In the genomic region with DNA sequence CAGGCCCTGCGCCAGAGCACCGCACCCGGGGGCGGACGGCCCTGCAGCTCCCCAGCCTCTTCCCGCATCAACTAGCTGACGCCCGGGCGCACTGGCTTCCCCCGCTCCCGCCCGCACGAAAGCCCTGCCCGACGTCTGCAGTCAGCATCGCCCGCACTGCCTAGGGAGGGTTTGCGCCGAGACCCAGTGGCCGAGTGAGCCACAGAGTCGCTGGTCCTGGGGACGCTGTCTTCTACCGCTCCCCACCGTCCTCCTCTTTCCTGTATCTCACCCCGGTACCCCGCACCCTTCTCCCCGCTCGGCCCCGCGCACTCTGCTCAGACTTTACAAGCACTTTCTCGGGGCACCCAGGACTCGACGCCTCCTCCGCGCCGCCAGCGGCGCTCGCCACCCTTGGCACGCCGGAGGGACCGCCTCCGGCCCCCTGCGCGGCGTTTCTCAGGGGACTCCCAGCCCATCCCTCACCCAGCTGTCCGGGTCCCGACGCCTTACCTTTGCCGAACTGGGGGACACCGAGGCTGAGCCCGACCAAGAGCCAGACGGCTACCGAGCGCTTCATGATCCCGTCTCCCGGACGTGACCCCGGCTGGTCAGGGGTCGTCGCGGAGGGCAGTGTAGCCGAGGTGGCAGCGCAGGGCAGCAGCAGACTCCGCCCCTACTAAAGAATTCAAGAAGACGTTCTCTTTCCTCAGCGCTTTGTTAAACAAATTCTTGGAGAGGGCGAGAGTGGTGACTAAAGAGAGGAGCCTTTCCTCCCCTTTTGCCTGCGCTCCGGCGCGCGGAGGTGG, we compare ENCODE assay signal across 10 cellular contexts. TPM values are rescaled to one million over a fixed set of nuclear protein-coding genes. Genes with fewer than 3 reads are reported as not detected.
DNase-seq lines count a peak whose midpoint lies in the region; ATAC-seq and TF ChIP-seq lines count a peak whose summit lies in the region.
"Had no signal": no experiment of that assay in that cellular context is flagged by ENCODE, and none has a peak within 500 bp of the region (broad histone marks: within the 10 kb centered on the region; RNA-seq: fewer than 3 reads in every experiment).

No MANE protein-coding gene starts in this region.

- intact Hi-C loops in body of pancreas (cut with DNase I): no loop called here

- H3K4me3 ChIP-seq in body of pancreas: no peak overlapping the region
- peak overlapping the region; percentile 74 for H3K4me3 ChIP-seq in iPS-15b (ENCODE audit: low read depth, low read length)
- H3K4me3 ChIP-seq in skeletal muscle cell (ENCODE audit: low read depth, low read length): peak overlapping the region; percentile 65

- H3K27me3 ChIP-seq in body of pancreas (peaks cover 0 to 10% of the 10 kb centered on the region in 2 donors), iPS-15b (ENCODE audit: control insufficient read depth, insufficient read depth, low read length) (no peaks in the 10 kb centered on the region)

- CTCF ChIA-PET in T-cell (lab: Charles Lee): no interaction called here

- no peaks in the 10 kb centered on the region for H3K9me3 Mint-ChIP-seq in T-cell
- H3K9me3 Mint-ChIP-seq: T-helper 1 cell treated with Interleukin-12 subunit alpha and Interleukin-12 subunit beta and Interleukin-4 antibody, amounts not matched to agents 30 μg/mL and 1 μg/mL, for 36 hours had no signal

- peaks cover 0 to 4% (median 0%) of the 10 kb centered on the region in 3 donors for H3K4me1 Mint-ChIP-seq in T-cell

- peaks cover 40 to 41% of the 10 kb centered on the region in 2 donors for H3K27me3 Mint-ChIP-seq in T-cell

- ATAC-seq in body of pancreas (peak; percentile 17), T-cell (replicated peaks in 1 of 4) (no peak), GM18502 (IDR thresholded peaks at IDR 0.05; ENCODE audit: poor library complexity, unreplicated experiment) (no peak)

- TF ChIP-seq POLR2A in body of pancreas (IDR thresholded peaks at IDR 0.05): no peak

- H3K27ac ChIP-seq in body of pancreas: no peak overlapping the region

- H3K9me3 ChIP-seq in body of pancreas: no peaks in the 10 kb centered on the region
- no peaks in the 10 kb centered on the region for H3K9me3 ChIP-seq in iPS-15b (ENCODE audit: control insufficient read depth, insufficient read depth, low read length)

- no peak for TF ChIP-seq CTCF in body of pancreas (IDR thresholded peaks at IDR 0.05)

- H3K36me3 ChIP-seq in body of pancreas (replicated peaks in 1 of 2; ENCODE audit: insufficient read depth in 1 of 2, low read depth in 2 of 2) (no peaks in the 10 kb centered on the region), iPS-15b (ENCODE audit: control insufficient read depth, insufficient read depth, low read length) (no peaks in the 10 kb centered on the region)

- H3K36me3 Mint-ChIP-seq in T-cell: no peaks in the 10 kb centered on the region

- H3K4me1 ChIP-seq in body of pancreas (peaks cover 29% of the 10 kb centered on the region), iPS-15b (ENCODE audit: control insufficient read depth, insufficient read depth, low read length) (peaks cover 4% of the 10 kb centered on the region)

- DNase-seq in NCI-H82 (lab: John Stamatoyannopoulos, UW) (peak; percentile 68), NCI-H82 treated with DMSO at 0.1 percent for 48 hours (lab: John Stamatoyannopoulos, UW; ENCODE audit: unreplicated experiment) (no peak), body of pancreas (peak in 1 of 4 donors; percentile 9), skeletal muscle cell (ENCODE audit: low read depth) (no peak), T-cell (no peak)
- no peak for DNase-seq in stimulated activated CD4-positive, alpha-beta T cell treated with anti-CD3 and anti-CD28 coated beads, Interleukin-15, amount 100 ng/mL, for 24 hours
- DNase-seq: CD4-positive, CD25-positive, alpha-beta regulatory T cell had no signal

- H3K27ac Mint-ChIP-seq in T-cell: no peak overlapping the region
- H3K27ac Mint-ChIP-seq: CD4-positive, CD25-positive, alpha-beta regulatory T cell; T-helper 1 cell treated with Interleukin-12 subunit alpha and Interleukin-12 subunit beta and Interleukin-4 antibody, amounts not matched to agents 30 μg/mL and 1 μg/mL, for 36 hours had no signal

- H3K4me3 Mint-ChIP-seq in T-cell: no peak overlapping the region
- H3K4me3 Mint-ChIP-seq: CD4-positive, CD25-positive, alpha-beta regulatory T cell; T-helper 1 cell treated with Interleukin-12 subunit alpha and Interleukin-12 subunit beta and Interleukin-4 antibody, amounts not matched to agents 30 μg/mL and 1 μg/mL, for 36 hours had no signal

- H3K9ac ChIP-seq in iPS-15b (ENCODE audit: low read depth, low read length): peak overlapping the region; percentile 81

- WGBS in body of pancreas, 2 donors: 1% methylated on average over 22 to 73 of the region's 73 CpGs

- POLR2A ChIA-PET in T-cell (lab: Charles Lee): no interaction called here

RNA-seq across cellular contexts. Expression of gene EDIL3, which starts 0.7 kb away (rescaled TPM):
- total RNA-seq in body of pancreas: 1 to 10 TPM; 2.3 to 4.7 TPM
- total RNA-seq in T-cell: under 1 TPM in 3 of 5 donors, not detected in 2; 0.07 to 0.18 (median 0.16) TPM
- total RNA-seq: CD4-positive, CD25-positive, alpha-beta regulatory T cell had no signal

Comparison
In these comparisons a context has a peak if more than half of its experiments do, and no peak if none do; other contexts are left out.
1. H3K4me3 ChIP-seq: peak in iPS-15b (single experiment) and skeletal muscle cell (single experiment); none in body of pancreas (0 of 2).